ENCODE assay signal across 8 cellular contexts in the genomic region with DNA sequence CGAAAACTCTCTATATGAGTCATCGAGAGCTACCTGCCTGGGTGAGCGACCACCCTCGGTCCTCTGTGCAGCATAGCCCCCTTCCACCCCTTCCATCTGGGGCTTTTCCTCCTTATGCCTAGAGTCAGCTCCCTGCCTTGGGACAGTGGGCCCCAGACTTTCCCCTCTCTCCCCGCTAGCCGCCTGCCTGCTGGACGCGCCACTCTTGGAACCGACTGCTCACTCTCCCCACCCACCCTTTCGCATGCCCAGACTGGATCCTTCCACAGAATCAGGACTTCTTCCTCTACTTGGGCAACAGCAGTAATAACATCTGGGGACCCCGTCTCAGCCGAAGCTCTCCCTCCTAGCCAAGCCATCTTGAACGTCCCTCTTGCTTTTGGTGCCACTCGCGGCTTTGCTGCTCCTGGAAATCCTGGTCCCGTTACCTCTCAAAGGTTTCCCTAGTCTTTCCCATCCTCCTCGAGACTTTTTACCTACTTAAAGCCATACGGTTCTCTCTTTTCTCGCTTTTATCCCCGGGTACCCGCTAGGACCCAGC. TPM values are rescaled to one million over a fixed set of nuclear protein-coding genes. Genes with fewer than 3 reads are reported as not detected.
A peak's percentile ranks its signal among the peaks of the same experiment; 100 is the strongest.
DNase-seq lines count a peak whose midpoint lies in the region; ATAC-seq lines count a peak whose summit lies in the region.

No MANE protein-coding gene starts in this region.

- H3K27ac ChIP-seq in muscle layer of duodenum (ENCODE audit: low read length) = peak overlapping the region; percentile 76

- H3K4me3 ChIP-seq in endocrine pancreas (ENCODE audit: control insufficient read depth, insufficient read depth, low read length) = peak overlapping the region; percentile 71
- peak overlapping the region; percentile 92 to 94 for H3K4me3 ChIP-seq in muscle layer of duodenum (ENCODE audit: low read depth in 1 of 2, low read length in 2 of 2)

- H3K27me3 ChIP-seq in endocrine pancreas (ENCODE audit: control insufficient read depth, insufficient read depth, low read length) (no peaks in the 10 kb centered on the region), muscle layer of duodenum (ENCODE audit: low read depth, low read length) (no peaks in the 10 kb centered on the region)

- H3K36me3 ChIP-seq in endocrine pancreas (ENCODE audit: control insufficient read depth, insufficient read depth, low read length) = peaks cover 9% of the 10 kb centered on the region
- H3K36me3 ChIP-seq in muscle layer of duodenum (ENCODE audit: control insufficient read depth in 1 of 2, insufficient read depth in 2 of 2, low read length in 2 of 2) = peaks cover 25 to 32% of the 10 kb centered on the region in 2 donors

- H3K4me1 ChIP-seq in endocrine pancreas (ENCODE audit: control insufficient read depth, insufficient read depth, low read length) (peaks cover 17% of the 10 kb centered on the region), muscle layer of duodenum (ENCODE audit: control insufficient read depth in 1 of 2, insufficient read depth in 2 of 2, low read length in 2 of 2) (peaks cover 18 to 41% of the 10 kb centered on the region in 2 donors)

- DNase-seq in activated T-cell treated with anti-CD3 and anti-CD28 coated beads for 48 hours (ENCODE audit: low read depth) (peak; percentile 12), SK-MEL-5 (ENCODE audit: low read depth, low spot score) (peak; percentile 8), inferior parietal cortex (ENCODE audit: extremely low spot score) (no peak)
- no peak for DNase-seq in activated T-cell treated with anti-CD3 and anti-CD28 coated beads, Interleukin-2, amount 50 U/mL, for 1 hour

- H3K9me3 ChIP-seq in endocrine pancreas (ENCODE audit: control insufficient read depth, low read length) (no peaks in the 10 kb centered on the region), muscle layer of duodenum (ENCODE audit: control insufficient read depth in 1 of 2, low read length in 2 of 2) (no peaks in the 10 kb centered on the region)

- H3K9ac ChIP-seq in endocrine pancreas (ENCODE audit: control insufficient read depth, insufficient read depth, low read length) = peak overlapping the region; percentile 97

- no peak for ATAC-seq in HG02763 (IDR thresholded peaks at IDR 0.05; ENCODE audit: unreplicated experiment)
- ATAC-seq in HG03439 (IDR thresholded peaks at IDR 0.05; ENCODE audit: unreplicated experiment) = no peak

- in situ Hi-C loops in SK-MEL-5 (cut with HindIII; ENCODE audit: low pct_unique_long_range_greater_than_20kb, low sequenced_read_pairs) = no loop called here

RNA-seq across cellular contexts. Expression of a gene that starts 0.7 kb away (rescaled TPM):
- total RNA-seq in SK-MEL-5 (2014; rRNA removed; shearing (Covaris generic)) = 90.9 and 100 TPM in 2 replicates
- 147 and 169 TPM in 2 replicates for polyA plus RNA-seq in SK-MEL-5 (2015; cell fraction: cytosol; rRNA removed)
- polyA plus RNA-seq in SK-MEL-5 (2015; cell fraction: nucleus; rRNA removed) = 106 and 143 TPM in 2 replicates

RNA-seq across cellular contexts. Expression of a gene that starts 10.7 kb away (rescaled TPM):
- 5.6 and 7.3 TPM in 2 replicates for total RNA-seq in SK-MEL-5 (2014; rRNA removed; shearing (Covaris generic))
- 2.2 and 3.7 TPM in 2 replicates for polyA plus RNA-seq in SK-MEL-5 (2015; cell fraction: cytosol; rRNA removed)
- polyA plus RNA-seq in SK-MEL-5 (2015; cell fraction: nucleus; rRNA removed) = 6.2 and 8.0 TPM in 2 replicates

RNA-seq across cellular contexts. Expression of a gene that starts 12.3 kb away (rescaled TPM):
- total RNA-seq in SK-MEL-5 (2014; rRNA removed; shearing (Covaris generic)) = 5,360 and 5,858 TPM in 2 replicates
- 3,392 and 3,999 TPM in 2 replicates for polyA plus RNA-seq in SK-MEL-5 (2015; cell fraction: cytosol; rRNA removed)
- 956 and 1,011 TPM in 2 replicates for polyA plus RNA-seq in SK-MEL-5 (2015; cell fraction: nucleus; rRNA removed)

RNA-seq across cellular contexts. Expression of a gene that starts 23.6 kb away (rescaled TPM):
- total RNA-seq in SK-MEL-5 (2014; rRNA removed; shearing (Covaris generic)) = 63.2 and 66.0 TPM in 2 replicates
- polyA plus RNA-seq in SK-MEL-5 (2015; cell fraction: cytosol; rRNA removed) = 61.9 and 65.6 TPM in 2 replicates
- 18.5 and 22.2 TPM in 2 replicates for polyA plus RNA-seq in SK-MEL-5 (2015; cell fraction: nucleus; rRNA removed)

RNA-seq across cellular contexts. Expression of a gene that starts 24.4 kb away (rescaled TPM):
- 473 and 487 TPM in 2 replicates for total RNA-seq in SK-MEL-5 (2014; rRNA removed; shearing (Covaris generic))
- 387 and 430 TPM in 2 replicates for polyA plus RNA-seq in SK-MEL-5 (2015; cell fraction: cytosol; rRNA removed)
- polyA plus RNA-seq in SK-MEL-5 (2015; cell fraction: nucleus; rRNA removed) = 319 and 346 TPM in 2 replicates

Comparison
In these comparisons a context has a peak if more than half of its experiments do, and no peak if none do; other contexts are left out.
1. DNase-seq: peak in activated T-cell treated with anti-CD3 and anti-CD28 coated beads for 48 hours (single experiment) and SK-MEL-5 (single experiment); none in activated T-cell treated with anti-CD3 and anti-CD28 coated beads, Interleukin-2, amount 50 U/mL, for 1 hour (single experiment) and inferior parietal cortex (single experiment).